1 cellular context compared by ENCODE assay signal in the genomic region with DNA sequence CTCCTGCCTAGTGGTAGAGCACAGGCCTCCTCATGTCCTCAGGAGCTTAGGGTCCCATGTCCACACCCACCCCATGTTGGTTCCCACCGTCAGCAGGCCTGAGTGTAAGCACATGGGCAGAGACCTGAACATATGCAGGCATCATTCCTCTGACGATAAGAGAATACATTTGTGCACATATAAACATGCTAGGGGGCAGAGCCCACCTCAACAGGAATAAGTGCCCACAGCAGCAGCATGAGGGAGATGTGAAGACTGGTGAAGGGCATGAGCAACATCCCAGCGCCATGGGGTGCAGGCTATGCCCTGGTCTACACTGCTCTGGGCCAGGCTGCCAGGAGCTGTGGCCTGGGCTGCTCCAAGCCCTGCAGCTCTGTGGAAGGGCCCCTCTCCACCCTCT.
TF ChIP-seq lines count a peak whose summit lies in the region.

No MANE protein-coding gene starts in this region.

TF ChIP-seq in HepG2, 621 proteins besides CTCF, POLR2A, EP300 and RAD21:
- TF ChIP-seq EEA1 (CRISPR knock-in tag; IDR thresholded peaks at IDR 0.05; ENCODE audit: borderline replicate concordance): no peak
- TF ChIP-seq, protein P1, sequence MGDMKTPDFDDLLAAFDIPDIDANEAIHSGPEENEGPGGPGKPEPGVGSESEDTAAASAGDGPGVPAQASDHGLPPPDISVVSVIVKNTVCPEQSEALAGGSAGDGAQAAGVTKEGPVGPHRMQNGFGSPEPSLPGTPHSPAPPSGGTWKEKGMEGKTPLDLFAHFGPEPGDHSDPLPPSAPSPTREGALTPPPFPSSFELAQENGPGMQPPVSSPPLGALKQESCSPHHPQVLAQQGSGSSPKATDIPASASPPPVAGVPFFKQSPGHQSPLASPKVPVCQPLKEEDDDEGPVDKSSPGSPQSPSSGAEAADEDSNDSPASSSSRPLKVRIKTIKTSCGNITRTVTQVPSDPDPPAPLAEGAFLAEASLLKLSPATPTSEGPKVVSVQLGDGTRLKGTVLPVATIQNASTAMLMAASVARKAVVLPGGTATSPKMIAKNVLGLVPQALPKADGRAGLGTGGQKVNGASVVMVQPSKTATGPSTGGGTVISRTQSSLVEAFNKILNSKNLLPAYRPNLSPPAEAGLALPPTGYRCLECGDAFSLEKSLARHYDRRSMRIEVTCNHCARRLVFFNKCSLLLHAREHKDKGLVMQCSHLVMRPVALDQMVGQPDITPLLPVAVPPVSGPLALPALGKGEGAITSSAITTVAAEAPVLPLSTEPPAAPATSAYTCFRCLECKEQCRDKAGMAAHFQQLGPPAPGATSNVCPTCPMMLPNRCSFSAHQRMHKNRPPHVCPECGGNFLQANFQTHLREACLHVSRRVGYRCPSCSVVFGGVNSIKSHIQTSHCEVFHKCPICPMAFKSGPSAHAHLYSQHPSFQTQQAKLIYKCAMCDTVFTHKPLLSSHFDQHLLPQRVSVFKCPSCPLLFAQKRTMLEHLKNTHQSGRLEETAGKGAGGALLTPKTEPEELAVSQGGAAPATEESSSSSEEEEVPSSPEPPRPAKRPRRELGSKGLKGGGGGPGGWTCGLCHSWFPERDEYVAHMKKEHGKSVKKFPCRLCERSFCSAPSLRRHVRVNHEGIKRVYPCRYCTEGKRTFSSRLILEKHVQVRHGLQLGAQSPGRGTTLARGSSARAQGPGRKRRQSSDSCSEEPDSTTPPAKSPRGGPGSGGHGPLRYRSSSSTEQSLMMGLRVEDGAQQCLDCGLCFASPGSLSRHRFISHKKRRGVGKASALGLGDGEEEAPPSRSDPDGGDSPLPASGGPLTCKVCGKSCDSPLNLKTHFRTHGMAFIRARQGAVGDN (CRISPR knock-in tag; IDR thresholded peaks at IDR 0.05): no peak
- TF ChIP-seq, protein P2, sequence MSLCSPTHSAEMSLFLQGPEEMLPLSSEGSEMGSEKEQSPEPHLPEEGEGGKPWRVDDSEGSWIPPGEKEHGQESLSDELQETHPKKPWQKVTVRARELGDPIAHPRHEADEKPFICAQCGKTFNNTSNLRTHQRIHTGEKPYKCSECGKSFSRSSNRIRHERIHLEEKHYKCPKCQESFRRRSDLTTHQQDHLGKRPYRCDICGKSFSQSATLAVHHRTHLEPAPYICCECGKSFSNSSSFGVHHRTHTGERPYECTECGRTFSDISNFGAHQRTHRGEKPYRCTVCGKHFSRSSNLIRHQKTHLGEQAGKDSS (CRISPR knock-in tag; IDR thresholded peaks at IDR 0.05; ENCODE audit: borderline replicate concordance, low read depth): no peak
- no peak for TF ChIP-seq GPN1 (CRISPR knock-in tag; IDR thresholded peaks at IDR 0.05; ENCODE audit: borderline replicate concordance)
- no peak for TF ChIP-seq ZNF44 (CRISPR knock-in tag; IDR thresholded peaks at IDR 0.05)
- no peak for TF ChIP-seq ZNF317 (CRISPR knock-in tag; IDR thresholded peaks at IDR 0.05)
- no peak for TF ChIP-seq MATR3 (CRISPR knock-in tag; IDR thresholded peaks at IDR 0.05)
- TF ChIP-seq, protein P3, sequence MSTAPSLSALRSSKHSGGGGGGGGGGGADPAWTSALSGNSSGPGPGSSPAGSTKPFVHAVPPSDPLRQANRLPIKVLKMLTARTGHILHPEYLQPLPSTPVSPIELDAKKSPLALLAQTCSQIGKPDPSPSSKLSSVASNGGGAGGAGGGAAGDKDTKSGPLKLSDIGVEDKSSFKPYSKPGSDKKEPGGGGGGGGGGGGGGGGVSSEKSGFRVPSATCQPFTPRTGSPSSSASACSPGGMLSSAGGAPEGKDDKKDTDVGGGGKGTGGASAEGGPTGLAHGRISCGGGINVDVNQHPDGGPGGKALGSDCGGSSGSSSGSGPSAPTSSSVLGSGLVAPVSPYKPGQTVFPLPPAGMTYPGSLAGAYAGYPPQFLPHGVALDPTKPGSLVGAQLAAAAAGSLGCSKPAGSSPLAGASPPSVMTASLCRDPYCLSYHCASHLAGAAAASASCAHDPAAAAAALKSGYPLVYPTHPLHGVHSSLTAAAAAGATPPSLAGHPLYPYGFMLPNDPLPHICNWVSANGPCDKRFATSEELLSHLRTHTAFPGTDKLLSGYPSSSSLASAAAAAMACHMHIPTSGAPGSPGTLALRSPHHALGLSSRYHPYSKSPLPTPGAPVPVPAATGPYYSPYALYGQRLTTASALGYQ (CRISPR knock-in tag; IDR thresholded peaks at IDR 0.05): no peak
- TF ChIP-seq ATF7-NPFF (CRISPR knock-in tag; IDR thresholded peaks at IDR 0.05; ENCODE audit: low read depth): no peak
- no peak for TF ChIP-seq YY1 (IDR thresholded peaks at IDR 0.05; ENCODE audit: insufficient read depth, insufficient replicate concordance, low read depth, low read length)
- TF ChIP-seq IKZF4 (CRISPR knock-in tag; IDR thresholded peaks at IDR 0.05; ENCODE audit: borderline replicate concordance, low read depth, not compliant biosample characterization): no peak
- TF ChIP-seq ZSCAN21 (CRISPR knock-in tag; IDR thresholded peaks at IDR 0.05; ENCODE audit: borderline replicate concordance): no peak
- TF ChIP-seq, protein P4, sequence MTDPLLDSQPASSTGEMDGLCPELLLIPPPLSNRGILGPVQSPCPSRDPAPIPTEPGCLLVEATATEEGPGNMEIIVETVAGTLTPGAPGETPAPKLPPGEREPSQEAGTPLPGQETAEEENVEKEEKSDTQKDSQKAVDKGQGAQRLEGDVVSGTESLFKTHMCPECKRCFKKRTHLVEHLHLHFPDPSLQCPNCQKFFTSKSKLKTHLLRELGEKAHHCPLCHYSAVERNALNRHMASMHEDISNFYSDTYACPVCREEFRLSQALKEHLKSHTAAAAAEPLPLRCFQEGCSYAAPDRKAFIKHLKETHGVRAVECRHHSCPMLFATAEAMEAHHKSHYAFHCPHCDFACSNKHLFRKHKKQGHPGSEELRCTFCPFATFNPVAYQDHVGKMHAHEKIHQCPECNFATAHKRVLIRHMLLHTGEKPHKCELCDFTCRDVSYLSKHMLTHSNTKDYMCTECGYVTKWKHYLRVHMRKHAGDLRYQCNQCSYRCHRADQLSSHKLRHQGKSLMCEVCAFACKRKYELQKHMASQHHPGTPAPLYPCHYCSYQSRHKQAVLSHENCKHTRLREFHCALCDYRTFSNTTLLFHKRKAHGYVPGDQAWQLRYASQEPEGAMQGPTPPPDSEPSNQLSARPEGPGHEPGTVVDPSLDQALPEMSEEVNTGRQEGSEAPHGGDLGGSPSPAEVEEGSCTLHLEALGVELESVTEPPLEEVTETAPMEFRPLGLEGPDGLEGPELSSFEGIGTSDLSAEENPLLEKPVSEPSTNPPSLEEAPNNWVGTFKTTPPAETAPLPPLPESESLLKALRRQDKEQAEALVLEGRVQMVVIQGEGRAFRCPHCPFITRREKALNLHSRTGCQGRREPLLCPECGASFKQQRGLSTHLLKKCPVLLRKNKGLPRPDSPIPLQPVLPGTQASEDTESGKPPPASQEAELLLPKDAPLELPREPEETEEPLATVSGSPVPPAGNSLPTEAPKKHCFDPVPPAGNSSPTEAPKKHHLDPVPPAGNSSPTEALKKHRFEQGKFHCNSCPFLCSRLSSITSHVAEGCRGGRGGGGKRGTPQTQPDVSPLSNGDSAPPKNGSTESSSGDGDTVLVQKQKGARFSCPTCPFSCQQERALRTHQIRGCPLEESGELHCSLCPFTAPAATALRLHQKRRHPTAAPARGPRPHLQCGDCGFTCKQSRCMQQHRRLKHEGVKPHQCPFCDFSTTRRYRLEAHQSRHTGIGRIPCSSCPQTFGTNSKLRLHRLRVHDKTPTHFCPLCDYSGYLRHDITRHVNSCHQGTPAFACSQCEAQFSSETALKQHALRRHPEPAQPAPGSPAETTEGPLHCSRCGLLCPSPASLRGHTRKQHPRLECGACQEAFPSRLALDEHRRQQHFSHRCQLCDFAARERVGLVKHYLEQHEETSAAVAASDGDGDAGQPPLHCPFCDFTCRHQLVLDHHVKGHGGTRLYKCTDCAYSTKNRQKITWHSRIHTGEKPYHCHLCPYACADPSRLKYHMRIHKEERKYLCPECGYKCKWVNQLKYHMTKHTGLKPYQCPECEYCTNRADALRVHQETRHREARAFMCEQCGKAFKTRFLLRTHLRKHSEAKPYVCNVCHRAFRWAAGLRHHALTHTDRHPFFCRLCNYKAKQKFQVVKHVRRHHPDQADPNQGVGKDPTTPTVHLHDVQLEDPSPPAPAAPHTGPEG (CRISPR knock-in tag; IDR thresholded peaks at IDR 0.05): no peak
- TF ChIP-seq ELF3 (CRISPR knock-in tag; IDR thresholded peaks at IDR 0.05): no peak
- TF ChIP-seq DNMT3B (CRISPR knock-in tag; conservative IDR thresholded peaks at IDR 0.05): no peak
- no peak for TF ChIP-seq HNRNPH1 (optimal IDR thresholded peaks at IDR 0.05; ENCODE audit: low read depth, low read length)
- TF ChIP-seq BRCA1 (CRISPR knock-in tag; IDR thresholded peaks at IDR 0.05): no peak
- TF ChIP-seq, protein P5, sequence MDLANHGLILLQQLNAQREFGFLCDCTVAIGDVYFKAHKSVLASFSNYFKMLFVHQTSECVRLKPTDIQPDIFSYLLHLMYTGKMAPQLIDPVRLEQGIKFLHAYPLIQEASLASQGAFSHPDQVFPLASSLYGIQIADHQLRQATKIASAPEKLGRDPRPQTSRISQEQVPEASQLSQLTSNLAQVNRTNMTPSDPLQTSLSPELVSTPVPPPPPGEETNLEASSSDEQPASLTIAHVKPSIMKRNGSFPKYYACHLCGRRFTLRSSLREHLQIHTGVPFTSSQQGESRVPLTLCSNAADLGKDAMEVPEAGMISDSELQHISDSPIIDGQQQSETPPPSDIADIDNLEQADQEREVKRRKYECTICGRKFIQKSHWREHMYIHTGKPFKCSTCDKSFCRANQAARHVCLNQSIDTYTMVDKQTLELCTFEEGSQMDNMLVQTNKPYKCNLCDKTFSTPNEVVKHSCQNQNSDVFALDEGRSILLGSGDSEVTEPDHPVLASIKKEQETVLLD (CRISPR knock-in tag; IDR thresholded peaks at IDR 0.05; ENCODE audit: low read depth): no peak
- no peak for TF ChIP-seq NFATC3 (CRISPR knock-in tag; IDR thresholded peaks at IDR 0.05)
